Comparison of ENCODE assay signal across 17 cellular contexts in genomic region chr15:42240823-42241222, GRCh38. TPM values are rescaled to one million over a fixed set of nuclear protein-coding genes. Genes with fewer than 3 reads are reported as not detected.
DNase-seq lines count a peak whose midpoint lies in the region; ATAC-seq, FAIRE-seq and TF ChIP-seq lines count a peak whose summit lies in the region.
"Had no signal": no experiment of that assay in that cellular context is flagged by ENCODE, and none has a peak within 500 bp of the region (broad histone marks: within the 10 kb centered on the region; RNA-seq: fewer than 3 reads in every experiment).

No MANE protein-coding gene starts in this region.

- POLR2A ChIA-PET in HepG2 (lab: Yijun Ruan, JAX) = interaction anchor here (1.9 kb wide), 1 partner anchor 33 kb away, joined by 5 read pairs; the partner anchor contains the start of genes GANC and TMEM87A
- POLR2A ChIA-PET in K562 (lab: Yijun Ruan, JAX) = interaction anchor here (0.8 to 1.0 kb wide), 2 partner anchors 11 to 18 kb away, joined by 4 read pairs; no protein-coding TSS in a partner anchor
- POLR2A ChIA-PET in naive thymus-derived CD4-positive, alpha-beta T cell (lab: Charles Lee) = no interaction called here

- H3K9ac ChIP-seq in HepG2 (ENCODE audit: insufficient read depth, low read depth, low read length) (no peak overlapping the region), K562 (ENCODE audit: insufficient read depth in 1 of 2, low read depth in 2 of 2, low read length in 2 of 2) (no peak overlapping the region)

- H4K20me1 ChIP-seq in HepG2 (ENCODE audit: insufficient read depth, low read length) (no peaks in the 10 kb centered on the region), K562 (replicated peaks; ENCODE audit: control insufficient read depth, insufficient read depth, low read length) (no peaks in the 10 kb centered on the region)

- TF ChIP-seq EP300 in HepG2 (IDR thresholded peaks at IDR 0.05; ENCODE audit: low read depth in 2 of 2, low read length in 2 of 2) (no peak), HepG2 (CRISPR knock-in tag; IDR thresholded peaks at IDR 0.05; ENCODE audit: borderline replicate concordance) (no peak), K562 (IDR thresholded peaks at IDR 0.05; ENCODE audit: low read length) (no peak)

- no peak for ATAC-seq in HepG2
- ATAC-seq in right lobe of liver = no peak
- no peak for ATAC-seq in K562
- no peak for ATAC-seq in naive thymus-derived CD4-positive, alpha-beta T cell
- no peak for ATAC-seq in left lung

- no peaks in the 10 kb centered on the region for H3K9me3 ChIP-seq in HepG2 (ENCODE audit: low read length)
- no peaks in the 10 kb centered on the region for H3K9me3 ChIP-seq in right lobe of liver
- H3K9me3 ChIP-seq in K562 (replicated peaks; ENCODE audit: control insufficient read depth, insufficient read depth, low read depth, low read length) = no peaks in the 10 kb centered on the region
- no peaks in the 10 kb centered on the region for H3K9me3 ChIP-seq in naive thymus-derived CD4-positive, alpha-beta T cell (ENCODE audit: control insufficient read depth in 2 of 3, low read length in 3 of 3)
- H3K9me3 ChIP-seq in left lung = no peaks in the 10 kb centered on the region
- H3K9me3 ChIP-seq: HAP-1 had no signal

- peaks cover 0 to 2% (median 0%) of the 10 kb centered on the region in 11 donors for H3K9me3 Mint-ChIP-seq in naive thymus-derived CD4-positive, alpha-beta T cell
- H3K9me3 Mint-ChIP-seq: CD4-positive, alpha-beta memory T cell; HFFc6 had no signal

- WGBS in HepG2 (ENCODE audit: low lambda C conversion rate) = 100% methylated on average over 1 of the region's 1 CpG
- 77% methylated on average over 1 of the region's 1 CpG for WGBS in right lobe of liver (ENCODE audit: insufficient coverage, low coverage, low lambda C conversion rate, missing lambda C conversion rate)
- WGBS in K562 (ENCODE audit: insufficient coverage, low coverage, missing lambda C conversion rate) = 100% methylated on average over 1 of the region's 1 CpG

- in situ Hi-C loops in HepG2 (cut with HindIII; ENCODE audit: extremely low pct_ligation_motif_present, low pct_unique_long_range_greater_than_20kb) = no loop called here
- in situ Hi-C loops in K562 (cut with MboI) = no loop called here

- CTCF ChIA-PET in HepG2 (lab: Yijun Ruan, JAX; ENCODE audit: low intra/inter-chr PET ratio, low total read pairs) (no interaction called here), K562 (lab: Yijun Ruan, JAX; ENCODE audit: low intra/inter-chr PET ratio) (no interaction called here)
- CTCF ChIA-PET in naive thymus-derived CD4-positive, alpha-beta T cell (lab: Charles Lee) = no interaction called here

- no peaks in the 10 kb centered on the region for H3K9me1 ChIP-seq in K562 (ENCODE audit: control insufficient read depth, insufficient read depth, low read length)

- H3K4me3 ChIP-seq in HepG2 (replicated peaks in 1 of 3; ENCODE audit: insufficient read depth in 1 of 3, low read depth in 2 of 3, low read length in 3 of 3) (no peak overlapping the region), right lobe of liver (no peak overlapping the region), K562 (no peak overlapping the region), left lung (no peak overlapping the region)
- no peak overlapping the region for H3K4me3 ChIP-seq in naive thymus-derived CD4-positive, alpha-beta T cell (ENCODE audit: low read length)
- H3K4me3 ChIP-seq: HAP-1 had no signal

- TF ChIP-seq POLR2A in HepG2 (IDR thresholded peaks at IDR 0.05; ENCODE audit: insufficient read depth in 1 of 2, low read depth in 2 of 2, low read length in 2 of 2) (no peak), right lobe of liver (IDR thresholded peaks at IDR 0.05) (no peak), K562 (conservative IDR thresholded peaks at IDR 0.05) (no peak)

- H3K79me2 ChIP-seq in HepG2 (ENCODE audit: insufficient read depth, low read length) (no peaks in the 10 kb centered on the region), K562 (ENCODE audit: control insufficient read depth, insufficient read depth, low read length) (no peaks in the 10 kb centered on the region)

- H3K4me3 Mint-ChIP-seq in naive thymus-derived CD4-positive, alpha-beta T cell = no peak overlapping the region
- H3K4me3 Mint-ChIP-seq: CD4-positive, alpha-beta memory T cell had no signal

- peaks cover 4 to 46% (median 33%) of the 10 kb centered on the region in 5 donors for H3K36me3 Mint-ChIP-seq in naive thymus-derived CD4-positive, alpha-beta T cell

- FAIRE-seq in HepG2 (lab: Jason Lieb, UNC) (no peak), K562 (lab: Jason Lieb, UNC) (no peak)
- FAIRE-seq: GM12892 had no signal

- H3K27ac Mint-ChIP-seq in naive thymus-derived CD4-positive, alpha-beta T cell = peak overlapping the region in 3 of 9 donors; percentile 17 to 47 (median 20)
- H3K27ac Mint-ChIP-seq: HFFc6 had no signal

- H3K27ac ChIP-seq in HepG2 (ENCODE audit: extremely low read length, insufficient read depth, low read length) (no peak overlapping the region), right lobe of liver (no peak overlapping the region), K562 (ENCODE audit: extremely low read depth, low read depth, low read length) (no peak overlapping the region), left lung (peak overlapping the region in 1 of 2 donors; percentile 5)
- peak overlapping the region; percentile 11 for H3K27ac ChIP-seq in naive thymus-derived CD4-positive, alpha-beta T cell (ENCODE audit: low read depth, low read length)

- intact Hi-C loops in HepG2 (cut with micrococcal nuclease; ENCODE audit: unreplicated experiment) = no loop called here
- intact Hi-C loops in right lobe of liver (cut with DNase I) = no loop called here
- intact Hi-C loops in K562 (cut with micrococcal nuclease) = no loop called here
- intact Hi-C loops in naive thymus-derived CD4-positive, alpha-beta T cell (cut with micrococcal nuclease) = no loop called here
- intact Hi-C loops in left lung (cut with DNase I) = no loop called here

- no peaks in the 10 kb centered on the region for H3K27me3 Mint-ChIP-seq in naive thymus-derived CD4-positive, alpha-beta T cell
- H3K27me3 Mint-ChIP-seq: CD4-positive, alpha-beta memory T cell had no signal

- peaks cover 0 to 19% (median 15%) of the 10 kb centered on the region in 7 donors for H3K4me1 Mint-ChIP-seq in naive thymus-derived CD4-positive, alpha-beta T cell

- no peak for TF ChIP-seq RAD21 in HepG2 (CRISPR knock-in tag; IDR thresholded peaks at IDR 0.05)
- no peak for TF ChIP-seq RAD21 in K562 (CRISPR knock-in tag; conservative IDR thresholded peaks at IDR 0.05 in 1 of 2, IDR thresholded peaks at IDR 0.05 in 1 of 2)

- H3K36me3 ChIP-seq in HepG2 (replicated peaks in 1 of 2; ENCODE audit: control insufficient read depth in 1 of 2, insufficient read depth in 2 of 2, low read length in 2 of 2) (peaks cover 9 to 52% of the 10 kb centered on the region in 2 experiments; a peak in 4 of 5 replicates), right lobe of liver (peaks cover 0 to 32% (median 13%) of the 10 kb centered on the region in 4 donors), K562 (ENCODE audit: control insufficient read depth, insufficient read depth, low read length) (peaks cover 67% of the 10 kb centered on the region), left lung (peaks cover 4 to 71% of the 10 kb centered on the region in 2 donors)
- peaks cover 0 to 47% (median 9%) of the 10 kb centered on the region in 3 experiments for H3K36me3 ChIP-seq in naive thymus-derived CD4-positive, alpha-beta T cell (ENCODE audit: control insufficient read depth in 2 of 3, insufficient read depth in 3 of 3, low read length in 3 of 3)

- H3K4me2 ChIP-seq in HepG2 (ENCODE audit: low read depth, low read length) = no peak overlapping the region
- no peak overlapping the region for H3K4me2 ChIP-seq in K562 (ENCODE audit: insufficient read depth, low read length)

- BruUV-seq in HepG2 (replicated peaks; lab: Mats Ljungman, UMichigan) (no TSS peak), K562 (replicated peaks; lab: Mats Ljungman, UMichigan) (no TSS peak)

- H3K4me1 ChIP-seq in HepG2 (ENCODE audit: insufficient read depth, low read length) (no peaks in the 10 kb centered on the region), right lobe of liver (no peaks in the 10 kb centered on the region), K562 (replicated peaks in 1 of 2; ENCODE audit: control insufficient read depth in 2 of 2, insufficient read depth in 2 of 2, low read length in 2 of 2) (no peaks in the 10 kb centered on the region; a peak in 1 of 5 replicates), left lung (no peaks in the 10 kb centered on the region)
- H3K4me1 ChIP-seq in naive thymus-derived CD4-positive, alpha-beta T cell (ENCODE audit: control insufficient read depth in 2 of 2, insufficient read depth in 2 of 2, low read length in 2 of 2) = no peaks in the 10 kb centered on the region
- H3K4me1 ChIP-seq: HAP-1 had no signal

- H2AFZ ChIP-seq in HepG2 (ENCODE audit: low read length) (no peak overlapping the region), K562 (ENCODE audit: low read depth, low read length) (no peak overlapping the region)

- DNase-seq in HepG2 (ENCODE audit: low spot score) (no peak), right lobe of liver (no peak), K562 (ENCODE audit: extremely low read depth in 1 of 4, low spot score in 3 of 4) (no peak), left lung (no peak), NCI-H1417 treated with DMSO at 0.1 percent for 48 hours (lab: John Stamatoyannopoulos, UW) (no peak)
- DNase-seq in naive thymus-derived CD4-positive, alpha-beta T cell = no peak
- DNase-seq: C1 segment of cervical spinal cord; Calu3; CD4-positive, alpha-beta memory T cell; COR-L47; DMS53; DMS79 treated with DMSO at 0.1 percent for 48 hours; GF-D8; GOT3; HFFc6 had no signal

- no peaks in the 10 kb centered on the region for H3K27me3 ChIP-seq in HepG2 (ENCODE audit: control insufficient read depth in 1 of 2, insufficient read depth in 2 of 2, low read length in 2 of 2)
- H3K27me3 ChIP-seq in right lobe of liver = no peaks in the 10 kb centered on the region
- no peaks in the 10 kb centered on the region for H3K27me3 ChIP-seq in K562 (ENCODE audit: control insufficient read depth in 2 of 2, insufficient read depth in 2 of 2, low read length in 2 of 2)
- no peaks in the 10 kb centered on the region for H3K27me3 ChIP-seq in naive thymus-derived CD4-positive, alpha-beta T cell (ENCODE audit: control insufficient read depth in 2 of 2, insufficient read depth in 2 of 2, low read length in 2 of 2)
- no peaks in the 10 kb centered on the region for H3K27me3 ChIP-seq in left lung

- TF ChIP-seq CTCF in HepG2 (CRISPR knock-in tag; IDR thresholded peaks at IDR 0.05) (no peak), right lobe of liver (IDR thresholded peaks at IDR 0.05) (no peak), K562 (IDR thresholded peaks at IDR 0.05 in 2 of 3, conservative IDR thresholded peaks at IDR 0.05 in 1 of 3; ENCODE audit: insufficient read depth in 2 of 3, low read depth in 1 of 3, low read length in 3 of 3) (no peak), left lung (IDR thresholded peaks at IDR 0.05) (no peak)

RNA-seq across cellular contexts. Expression of gene GANC, which starts 32.2 kb away (rescaled TPM):
- total RNA-seq in HepG2 (2016; rRNA removed; fragmentation: Illumina TruSeq; extraction: Trizol) (21.0 and 25.8 TPM in 2 replicates), right lobe of liver (10 to 100 TPM; 11.4 to 37.6 (median 18.4) TPM), K562 (2014; rRNA removed) (9.3 and 11.6 TPM in 2 replicates), K562 (2014; rRNA removed; fragmentation: Illumina TruSeq; extraction: Trizol) (12.3 and 14.7 TPM in 2 replicates), K562 (2015; rRNA removed; fragmentation: Illumina TruSeq; extraction: Trizol) (13.2 and 15.1 TPM in 2 replicates), K562 (2021) (14.5 and 15.0 TPM in 2 replicates), left lung (10 to 100 TPM; 70.9 to 85.3 TPM)
- 9.8 TPM in 2 replicates for total RNA-seq in HepG2 (2016; cell fraction: cytosol; rRNA removed; fragmentation: Illumina TruSeq; extraction: Trizol; ENCODE audit: low read depth)
- 19.0 and 27.6 TPM in 2 replicates for total RNA-seq in HepG2 (2016; cell fraction: insoluble cytoplasmic fraction; rRNA removed; fragmentation: Illumina TruSeq; extraction: Trizol)
- total RNA-seq in HepG2 (2016; cell fraction: membrane; rRNA removed; fragmentation: Illumina TruSeq; extraction: Trizol) = 14.0 and 14.8 TPM in 2 replicates
- 19.9 and 25.0 TPM in 2 replicates for total RNA-seq in HepG2 (2016; cell fraction: nucleus; rRNA removed; fragmentation: Illumina TruSeq; extraction: Trizol)
- polyA plus RNA-seq in HepG2 (2011; rRNA removed) (15.5 and 17.0 TPM in 2 replicates), K562 (2011; rRNA removed) (19.0 and 19.2 TPM in 2 replicates), K562 (2014; fragmentation: Illumina TruSeq; extraction: Trizol) (13.6 and 15.3 TPM in 2 replicates), K562 (2014; fragmentation: Nextera tagmentation; extraction: Ambion mirVana) (10 to 100 TPM; 10.9 to 17.3 TPM), K562 (2014; rRNA removed) (11.1 and 14.1 TPM in 2 replicates)
- 7.5 and 9.8 TPM in 2 replicates for polyA plus RNA-seq in HepG2 (2011; cell fraction: cytosol; rRNA removed)
- polyA plus RNA-seq in HepG2 (2011; cell fraction: nucleus; rRNA removed) = 22.7 and 23.2 TPM in 2 replicates
- 13.7 and 17.9 TPM in 2 replicates for polyA plus RNA-seq in HepG2 (2012)
- 3.0 and 4.0 TPM in 2 replicates for polyA plus RNA-seq in HepG2 (2016; cell fraction: cytosol; fragmentation: Illumina TruSeq; extraction: Trizol; ENCODE audit: low read depth)
- 18.6 and 21.0 TPM in 2 replicates for polyA plus RNA-seq in HepG2 (2016; cell fraction: insoluble cytoplasmic fraction; fragmentation: Illumina TruSeq; extraction: Trizol; ENCODE audit: low read depth)
- 8.0 and 9.1 TPM in 2 replicates for polyA plus RNA-seq in HepG2 (2016; cell fraction: membrane; fragmentation: Illumina TruSeq; extraction: Trizol; ENCODE audit: low read depth)
- polyA plus RNA-seq in HepG2 (2016; cell fraction: nucleus; fragmentation: Illumina TruSeq; extraction: Trizol; ENCODE audit: insufficient read depth, low read depth) = 22.3 and 28.4 TPM in 2 replicates
- 15.5 and 19.2 TPM in 2 replicates for polyA minus RNA-seq in HepG2 (2011; rRNA and poly(A)+ RNA removed; ENCODE audit: low replicate concordance)
- 6.4 and 7.0 TPM in 2 replicates for polyA minus RNA-seq in HepG2 (2011; cell fraction: cytosol; rRNA and poly(A)+ RNA removed)
- polyA minus RNA-seq in HepG2 (2011; cell fraction: nucleus; rRNA and poly(A)+ RNA removed) = 31.2 and 34.4 TPM in 2 replicates
- total RNA-seq in K562 (2011; cell fraction: chromatin; rRNA removed; ENCODE audit: low replicate concordance) = 23.0 and 32.4 TPM in 2 replicates
- total RNA-seq in K562 (2011; cell fraction: nucleolus; rRNA removed) = 12.7 and 17.4 TPM in 2 replicates
- 17.2 and 24.0 TPM in 2 replicates for total RNA-seq in K562 (2011; cell fraction: nucleoplasm; rRNA removed)
- polyA plus RNA-seq in K562 (2011; cell fraction: cytosol; rRNA removed) = 7.9 and 9.7 TPM in 2 replicates
- 28.9 and 37.1 TPM in 2 replicates for polyA plus RNA-seq in K562 (2011; cell fraction: nucleus; rRNA removed)
- 12.6 and 12.9 TPM in 2 replicates for polyA plus RNA-seq in K562 (2012)
- polyA minus RNA-seq in K562 (2011; rRNA and poly(A)+ RNA removed) = 13.8 and 20.6 TPM in 2 replicates
- polyA minus RNA-seq in K562 (2011; cell fraction: cytosol; rRNA and poly(A)+ RNA removed) = 10.8 and 15.0 TPM in 2 replicates
- 12.9 and 25.2 TPM in 2 replicates for polyA minus RNA-seq in K562 (2011; cell fraction: nucleus; rRNA and poly(A)+ RNA removed)
- 10 to 100 TPM; 31.3 to 57.2 (median 45.4) TPM for total RNA-seq in naive thymus-derived CD4-positive, alpha-beta T cell
- 10 to 100 TPM; 14.0 to 16.3 TPM for polyA plus RNA-seq in naive thymus-derived CD4-positive, alpha-beta T cell

RNA-seq across cellular contexts. Expression of gene TMEM87A, which starts 32.4 kb away (rescaled TPM):
- total RNA-seq in HepG2 (2016; rRNA removed; fragmentation: Illumina TruSeq; extraction: Trizol) (22.8 and 42.8 TPM in 2 replicates), right lobe of liver (10 to 100 TPM; 12.9 to 22.4 (median 15.7) TPM), K562 (2014; rRNA removed) (19.1 and 23.7 TPM in 2 replicates), K562 (2014; rRNA removed; fragmentation: Illumina TruSeq; extraction: Trizol) (32.9 and 34.6 TPM in 2 replicates), K562 (2015; rRNA removed; fragmentation: Illumina TruSeq; extraction: Trizol) (30.0 and 36.2 TPM in 2 replicates), K562 (2021) (21.5 and 27.7 TPM in 2 replicates), left lung (100 to 1,000 TPM; 110 to 118 TPM)
- total RNA-seq in HepG2 (2016; cell fraction: cytosol; rRNA removed; fragmentation: Illumina TruSeq; extraction: Trizol; ENCODE audit: low read depth) = 11.9 and 16.6 TPM in 2 replicates
- 25.0 and 47.5 TPM in 2 replicates for total RNA-seq in HepG2 (2016; cell fraction: insoluble cytoplasmic fraction; rRNA removed; fragmentation: Illumina TruSeq; extraction: Trizol)
- total RNA-seq in HepG2 (2016; cell fraction: membrane; rRNA removed; fragmentation: Illumina TruSeq; extraction: Trizol) = 12.6 and 12.9 TPM in 2 replicates
- total RNA-seq in HepG2 (2016; cell fraction: nucleus; rRNA removed; fragmentation: Illumina TruSeq; extraction: Trizol) = 48.3 and 62.3 TPM in 2 replicates
- polyA plus RNA-seq in HepG2 (2011; rRNA removed) (14.3 and 20.2 TPM in 2 replicates), K562 (2011; rRNA removed) (15.3 and 22.3 TPM in 2 replicates), K562 (2014; fragmentation: Illumina TruSeq; extraction: Trizol) (26.3 and 29.6 TPM in 2 replicates), K562 (2014; fragmentation: Nextera tagmentation; extraction: Ambion mirVana) (10 to 100 TPM; 38.3 to 43.3 TPM), K562 (2014; rRNA removed) (16.6 and 16.7 TPM in 2 replicates)
- polyA plus RNA-seq in HepG2 (2011; cell fraction: cytosol; rRNA removed) = 11.2 and 15.4 TPM in 2 replicates
- polyA plus RNA-seq in HepG2 (2011; cell fraction: nucleus; rRNA removed) = 12.5 and 13.5 TPM in 2 replicates
- polyA plus RNA-seq in HepG2 (2012) = 22.1 and 23.3 TPM in 2 replicates
- polyA plus RNA-seq in HepG2 (2016; cell fraction: cytosol; fragmentation: Illumina TruSeq; extraction: Trizol; ENCODE audit: low read depth) = 2.2 and 2.5 TPM in 2 replicates
- polyA plus RNA-seq in HepG2 (2016; cell fraction: insoluble cytoplasmic fraction; fragmentation: Illumina TruSeq; extraction: Trizol; ENCODE audit: low read depth) = 15.5 and 18.1 TPM in 2 replicates
- polyA plus RNA-seq in HepG2 (2016; cell fraction: membrane; fragmentation: Illumina TruSeq; extraction: Trizol; ENCODE audit: low read depth) = 5.0 and 5.3 TPM in 2 replicates
- polyA plus RNA-seq in HepG2 (2016; cell fraction: nucleus; fragmentation: Illumina TruSeq; extraction: Trizol; ENCODE audit: insufficient read depth, low read depth) = 59.5 and 62.1 TPM in 2 replicates
- 45.9 and 59.8 TPM in 2 replicates for polyA minus RNA-seq in HepG2 (2011; rRNA and poly(A)+ RNA removed; ENCODE audit: low replicate concordance)
- polyA minus RNA-seq in HepG2 (2011; cell fraction: cytosol; rRNA and poly(A)+ RNA removed) = 28.0 and 29.7 TPM in 2 replicates
- 63.4 and 64.1 TPM in 2 replicates for polyA minus RNA-seq in HepG2 (2011; cell fraction: nucleus; rRNA and poly(A)+ RNA removed)
- total RNA-seq in K562 (2011; cell fraction: chromatin; rRNA removed; ENCODE audit: low replicate concordance) = 32.7 and 71.3 TPM in 2 replicates
- 45.7 and 48.7 TPM in 2 replicates for total RNA-seq in K562 (2011; cell fraction: nucleolus; rRNA removed)
- 54.0 and 71.7 TPM in 2 replicates for total RNA-seq in K562 (2011; cell fraction: nucleoplasm; rRNA removed)
- polyA plus RNA-seq in K562 (2011; cell fraction: cytosol; rRNA removed) = 8.5 and 15.1 TPM in 2 replicates
- polyA plus RNA-seq in K562 (2011; cell fraction: nucleus; rRNA removed) = 15.0 and 17.5 TPM in 2 replicates
- 18.4 and 21.8 TPM in 2 replicates for polyA plus RNA-seq in K562 (2012)
- polyA minus RNA-seq in K562 (2011; rRNA and poly(A)+ RNA removed) = 35.9 and 39.7 TPM in 2 replicates
- 13.5 and 17.6 TPM in 2 replicates for polyA minus RNA-seq in K562 (2011; cell fraction: cytosol; rRNA and poly(A)+ RNA removed)
- polyA minus RNA-seq in K562 (2011; cell fraction: nucleus; rRNA and poly(A)+ RNA removed) = 17.9 and 38.3 TPM in 2 replicates
- 10 to 100 TPM; 41.8 to 61.8 (median 53.7) TPM for total RNA-seq in naive thymus-derived CD4-positive, alpha-beta T cell
- 10 to 100 TPM; 54.3 to 61.7 TPM for polyA plus RNA-seq in naive thymus-derived CD4-positive, alpha-beta T cell

RNA-seq across cellular contexts. Expression of gene VPS39, which starts 32.7 kb away (rescaled TPM):
- total RNA-seq in HepG2 (2016; rRNA removed; fragmentation: Illumina TruSeq; extraction: Trizol) = 22.5 and 22.9 TPM in 2 replicates
- total RNA-seq in HepG2 (2016; cell fraction: cytosol; rRNA removed; fragmentation: Illumina TruSeq; extraction: Trizol; ENCODE audit: low read depth) = 4.7 and 5.6 TPM in 2 replicates
- 20.3 and 22.5 TPM in 2 replicates for total RNA-seq in HepG2 (2016; cell fraction: insoluble cytoplasmic fraction; rRNA removed; fragmentation: Illumina TruSeq; extraction: Trizol)
- 7.8 and 8.0 TPM in 2 replicates for total RNA-seq in HepG2 (2016; cell fraction: membrane; rRNA removed; fragmentation: Illumina TruSeq; extraction: Trizol)
- 40.3 and 47.8 TPM in 2 replicates for total RNA-seq in HepG2 (2016; cell fraction: nucleus; rRNA removed; fragmentation: Illumina TruSeq; extraction: Trizol)
- 28.7 and 32.0 TPM in 2 replicates for polyA plus RNA-seq in HepG2 (2011; rRNA removed)
- polyA plus RNA-seq in HepG2 (2011; cell fraction: cytosol; rRNA removed) = 15.2 and 16.2 TPM in 2 replicates
- polyA plus RNA-seq in HepG2 (2011; cell fraction: nucleus; rRNA removed) = 117 and 131 TPM in 2 replicates
- 17.8 and 19.3 TPM in 2 replicates for polyA plus RNA-seq in HepG2 (2012)
- polyA plus RNA-seq in HepG2 (2016; cell fraction: cytosol; fragmentation: Illumina TruSeq; extraction: Trizol; ENCODE audit: low read depth) = 1.0 and 1.2 TPM in 2 replicates
- polyA plus RNA-seq in HepG2 (2016; cell fraction: insoluble cytoplasmic fraction; fragmentation: Illumina TruSeq; extraction: Trizol; ENCODE audit: low read depth) = 12.2 and 15.1 TPM in 2 replicates
- polyA plus RNA-seq in HepG2 (2016; cell fraction: membrane; fragmentation: Illumina TruSeq; extraction: Trizol; ENCODE audit: low read depth) = 3.5 and 3.6 TPM in 2 replicates
- polyA plus RNA-seq in HepG2 (2016; cell fraction: nucleus; fragmentation: Illumina TruSeq; extraction: Trizol; ENCODE audit: insufficient read depth, low read depth) = 55.7 and 58.7 TPM in 2 replicates
- polyA minus RNA-seq in HepG2 (2011; rRNA and poly(A)+ RNA removed; ENCODE audit: low replicate concordance) = 33.6 and 47.8 TPM in 2 replicates
- polyA minus RNA-seq in HepG2 (2011; cell fraction: cytosol; rRNA and poly(A)+ RNA removed) = 13.5 and 13.7 TPM in 2 replicates
- polyA minus RNA-seq in HepG2 (2011; cell fraction: nucleus; rRNA and poly(A)+ RNA removed) = 91.0 and 104 TPM in 2 replicates
- total RNA-seq in right lobe of liver = 10 to 100 TPM; 16.6 to 32.7 (median 23.2) TPM
- total RNA-seq in K562 (2011; cell fraction: chromatin; rRNA removed; ENCODE audit: low replicate concordance) = 134 and 179 TPM in 2 replicates
- 68.2 and 73.7 TPM in 2 replicates for total RNA-seq in K562 (2011; cell fraction: nucleolus; rRNA removed)
- total RNA-seq in K562 (2011; cell fraction: nucleoplasm; rRNA removed) = 95.3 and 116 TPM in 2 replicates
- 16.8 and 17.1 TPM in 2 replicates for total RNA-seq in K562 (2014; rRNA removed)
- total RNA-seq in K562 (2014; rRNA removed; fragmentation: Illumina TruSeq; extraction: Trizol) = 20.0 and 21.5 TPM in 2 replicates
- total RNA-seq in K562 (2015; rRNA removed; fragmentation: Illumina TruSeq; extraction: Trizol) = 21.6 and 23.1 TPM in 2 replicates
- 31.9 and 37.3 TPM in 2 replicates for total RNA-seq in K562 (2021)
- polyA plus RNA-seq in K562 (2011; rRNA removed) = 34.4 and 37.5 TPM in 2 replicates
- 25.0 and 28.8 TPM in 2 replicates for polyA plus RNA-seq in K562 (2011; cell fraction: cytosol; rRNA removed)
- polyA plus RNA-seq in K562 (2011; cell fraction: nucleus; rRNA removed) = 120 and 133 TPM in 2 replicates
- polyA plus RNA-seq in K562 (2012) = 20.8 and 33.3 TPM in 2 replicates
- polyA plus RNA-seq in K562 (2014; fragmentation: Illumina TruSeq; extraction: Trizol) = 27.8 and 28.7 TPM in 2 replicates
- 1 to 10 TPM; 3.2 to 8.0 TPM for polyA plus RNA-seq in K562 (2014; fragmentation: Nextera tagmentation; extraction: Ambion mirVana)
- polyA plus RNA-seq in K562 (2014; rRNA removed) = 21.8 and 28.2 TPM in 2 replicates
- 41.2 and 41.5 TPM in 2 replicates for polyA minus RNA-seq in K562 (2011; rRNA and poly(A)+ RNA removed)
- 17.1 and 19.3 TPM in 2 replicates for polyA minus RNA-seq in K562 (2011; cell fraction: cytosol; rRNA and poly(A)+ RNA removed)
- polyA minus RNA-seq in K562 (2011; cell fraction: nucleus; rRNA and poly(A)+ RNA removed) = 60.0 and 66.3 TPM in 2 replicates
- total RNA-seq in naive thymus-derived CD4-positive, alpha-beta T cell = 100 to 1,000 TPM in 2 of 5 experiments, 10 to 100 TPM in 3; 82.9 to 115 (median 97.3) TPM
- 10 to 100 TPM; 31.8 to 46.0 TPM for polyA plus RNA-seq in naive thymus-derived CD4-positive, alpha-beta T cell
- total RNA-seq in left lung = 10 to 100 TPM; 57.8 to 65.6 TPM

Comparison
In these comparisons a context has a peak if more than half of its experiments do, and no peak if none do; other contexts are left out.
1. Of the 241 proteins assayed by ChIP-seq in both HepG2 and K562: peak only in HepG2: none; only in K562: none; in both: ZBTB40; in neither: 240.